ENCODE assay signal across 30 cellular contexts in genomic region chr6:114081730-114082129, GRCh38.
"Had no signal": no experiment of that assay in that cellular context is flagged by ENCODE, and none has a peak within 500 bp of the region (broad histone marks: within the 10 kb centered on the region; RNA-seq: fewer than 3 reads in every experiment).

No MANE protein-coding gene starts in this region.

- H3K4me2 ChIP-seq: smooth muscle cell had no signal

- H3K79me2 ChIP-seq: parathyroid adenoma had no signal

- H2AFZ ChIP-seq: parathyroid adenoma had no signal

- H3K27ac ChIP-seq: neutrophil, ovary, parathyroid adenoma, psoas muscle, skin epidermis, spleen, suprapubic skin, testis, tibial artery, transverse colon, upper lobe of right lung, uterus had no signal

- H3K9me3 ChIP-seq: neutrophil, ovary, suprapubic skin, testis, tibial artery, transverse colon, upper lobe of right lung, uterus had no signal

- H3K4me3 ChIP-seq: ovary, psoas muscle, skin epidermis, smooth muscle cell, spleen, suprapubic skin, testis, tibial artery, transverse colon, upper lobe of right lung, uterus had no signal

- H3K4me1 ChIP-seq: parathyroid adenoma, psoas muscle, spleen, suprapubic skin, testis, transverse colon, upper lobe of right lung, uterus had no signal

- ATAC-seq: naive thymus-derived CD8-positive, alpha-beta T cell; natural killer cell treated with Interleukin-12 subunit alpha and Interleukin-12 subunit beta and Interleukin-15 and Interleukin-18, amount 100 ng/mL, for 72 hours; psoas muscle; right cardiac atrium; sciatic nerve; stimulated activated memory B cell treated with anti-CD40 and anti-IgM and Interleukin-4, amounts not matched to agents 10 μg/mL and 1 μg/mL and 100 μg/mL, for 72 hours; stimulated activated naive CD8-positive, alpha-beta T cell treated with anti-CD3 and anti-CD28 coated beads, Interleukin-15, amount 100 ng/mL, for 72 hours; stimulated activated naive CD8-positive, alpha-beta T cell treated with anti-CD3 and anti-CD28 coated beads, Interleukin-15, Interleukin-2, amounts not matched to agents 100 U/mL and 50 U/mL, for 24 hours; upper lobe of right lung had no signal

- H3K9ac ChIP-seq: parathyroid adenoma had no signal

- H3K36me3 ChIP-seq: neutrophil, ovary, spleen, suprapubic skin, tibial artery, transverse colon, upper lobe of right lung, uterus had no signal

- DNase-seq: naive thymus-derived CD8-positive, alpha-beta T cell; nephron progenitor cell; nucleus accumbens; ovary; posterior cingulate gyrus; psoas muscle; right cardiac atrium; spleen; stimulated activated CD4-positive, alpha-beta T cell treated with anti-CD3 and anti-CD28 coated beads, Interleukin-12 subunit alpha, Interleukin-12 subunit beta, amount 100 ng/mL, for 4 hours; stimulated activated CD4-positive, alpha-beta T cell treated with anti-CD3 and anti-CD28 coated beads, Interleukin-1b, Interleukin-23, amount 100 ng/mL, for 48 hours; stimulated activated CD4-positive, alpha-beta T cell treated with anti-CD3 and anti-CD28 coated beads, Interleukin-4, amount 100 ng/mL, for 1 hour; stimulated activated CD4-positive, alpha-beta T cell treated with anti-CD3 and anti-CD28 coated beads, Interleukin-4, amount 100 ng/mL, for 4 hours; stimulated activated CD8-positive, alpha-beta memory T cell treated with anti-CD3 and anti-CD28 coated beads, Interleukin-4, amount 100 ng/mL, for 48 hours; stimulated activated naive CD4-positive, alpha-beta T cell; stimulated activated naive CD8-positive, alpha-beta T cell treated with anti-CD3 and anti-CD28 coated beads, Interleukin-15, amount 100 ng/mL, for 72 hours; stimulated activated naive CD8-positive, alpha-beta T cell treated with anti-CD3 and anti-CD28 coated beads, Interleukin-15, Interleukin-2, amounts not matched to agents 100 U/mL and 50 U/mL, for 24 hours; substantia nigra; testis; tibial artery; transverse colon; upper lobe of right lung; uterus had no signal

- H3K27me3 ChIP-seq: neutrophil, ovary, spleen, suprapubic skin, testis, tibial artery, transverse colon, upper lobe of right lung, uterus had no signal
